In the genomic region with DNA sequence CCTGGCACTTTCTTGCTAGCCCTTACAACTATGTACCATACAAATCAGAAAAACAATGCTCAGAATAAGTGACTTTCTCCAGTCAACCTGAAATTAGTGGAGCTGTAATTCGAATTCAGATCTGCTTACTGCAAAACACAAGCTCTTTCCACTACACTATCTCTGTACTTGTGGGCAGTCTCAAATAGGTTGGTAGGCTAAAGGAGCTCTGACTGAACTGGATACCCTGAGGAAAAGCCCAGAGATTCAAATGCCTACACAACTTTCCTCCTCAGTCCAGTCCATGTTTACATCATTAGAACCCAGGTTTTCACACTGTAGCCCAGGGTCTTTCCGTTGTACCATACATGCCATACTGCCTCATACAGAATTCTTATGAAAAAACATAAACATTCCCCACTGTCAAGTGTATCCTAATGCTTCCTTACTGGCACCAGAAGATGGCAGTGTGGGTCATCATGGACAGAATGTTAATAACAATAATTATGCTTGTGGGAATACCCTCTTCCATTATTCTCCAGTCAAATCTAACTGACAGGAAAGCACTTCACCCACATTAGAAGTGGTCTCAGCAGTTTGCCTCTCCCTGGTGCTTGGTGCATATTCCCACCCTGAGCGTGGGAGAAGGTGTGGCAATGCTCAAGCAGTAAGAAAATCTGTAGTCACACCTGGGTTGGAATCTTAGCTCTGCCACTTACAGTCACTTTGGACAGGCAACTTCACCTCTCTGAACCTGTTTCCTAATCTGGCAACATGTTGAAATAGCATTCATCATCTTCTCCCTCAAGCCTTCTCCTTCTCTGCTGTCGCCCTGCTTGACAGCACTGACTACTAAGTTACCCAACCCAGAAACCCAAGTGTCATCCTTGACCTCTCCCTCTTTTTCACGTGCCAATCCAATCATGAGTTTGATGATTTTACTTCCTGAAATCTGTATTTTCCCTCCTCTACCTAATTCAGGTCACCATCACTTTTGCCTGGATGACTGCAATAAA, we compare ENCODE assay signal across 1 cellular context.
TF ChIP-seq lines count a peak whose summit lies in the region.

No MANE protein-coding gene starts in this region.

TF ChIP-seq in H1, 55 proteins besides CTCF, POLR2A, EP300 and RAD21:
- no peak for TF ChIP-seq KDM1A (IDR thresholded peaks at IDR 0.05; ENCODE audit: borderline replicate concordance, low read length)
- no peak for TF ChIP-seq CREB1 (IDR thresholded peaks at IDR 0.05)
- no peak for TF ChIP-seq POLR2AphosphoS5 (IDR thresholded peaks at IDR 0.05; ENCODE audit: low read depth, low read length)
- no peak for TF ChIP-seq RNF2 (IDR thresholded peaks at IDR 0.05; ENCODE audit: borderline replicate concordance, low read depth, low read length, missing control alignments, poor library complexity, severe bottlenecking)
- no peak for TF ChIP-seq SIX5 (IDR thresholded peaks at IDR 0.05; ENCODE audit: low read depth, low read length)
- no peak for TF ChIP-seq NANOG (IDR thresholded peaks at IDR 0.05; ENCODE audit: insufficient read depth, low read depth, low read length, poor library complexity, severe bottlenecking)
- no peak for TF ChIP-seq PHF8 (conservative IDR thresholded peaks at IDR 0.05; ENCODE audit: low read depth, low read length)
- TF ChIP-seq, protein P1, sequence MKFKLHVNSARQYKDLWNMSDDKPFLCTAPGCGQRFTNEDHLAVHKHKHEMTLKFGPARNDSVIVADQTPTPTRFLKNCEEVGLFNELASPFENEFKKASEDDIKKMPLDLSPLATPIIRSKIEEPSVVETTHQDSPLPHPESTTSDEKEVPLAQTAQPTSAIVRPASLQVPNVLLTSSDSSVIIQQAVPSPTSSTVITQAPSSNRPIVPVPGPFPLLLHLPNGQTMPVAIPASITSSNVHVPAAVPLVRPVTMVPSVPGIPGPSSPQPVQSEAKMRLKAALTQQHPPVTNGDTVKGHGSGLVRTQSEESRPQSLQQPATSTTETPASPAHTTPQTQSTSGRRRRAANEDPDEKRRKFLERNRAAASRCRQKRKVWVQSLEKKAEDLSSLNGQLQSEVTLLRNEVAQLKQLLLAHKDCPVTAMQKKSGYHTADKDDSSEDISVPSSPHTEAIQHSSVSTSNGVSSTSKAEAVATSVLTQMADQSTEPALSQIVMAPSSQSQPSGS (IDR thresholded peaks at IDR 0.05; ENCODE audit: low read length), result no peak
- no peak for TF ChIP-seq JUN (IDR thresholded peaks at IDR 0.05; ENCODE audit: low read depth, low read length)
- no peak for TF ChIP-seq TAF1 (IDR thresholded peaks at IDR 0.05; ENCODE audit: low read depth, low read length)
- no peak for TF ChIP-seq FOSL1 (IDR thresholded peaks at IDR 0.05; ENCODE audit: insufficient read depth, low read depth, low read length)
- no peak for TF ChIP-seq TCF12 (IDR thresholded peaks at IDR 0.05; ENCODE audit: low read depth, low read length)
- no peak for TF ChIP-seq TEAD4 (IDR thresholded peaks at IDR 0.05; ENCODE audit: low read depth, low read length)
- no peak for TF ChIP-seq GTF2F1 (IDR thresholded peaks at IDR 0.05; ENCODE audit: borderline replicate concordance, low read depth, low read length)
- no peak for TF ChIP-seq RFX5 (IDR thresholded peaks at IDR 0.05; ENCODE audit: borderline replicate concordance, low read depth, low read length)
- TF ChIP-seq BCL11A (IDR thresholded peaks at IDR 0.05; ENCODE audit: low read depth in 2 of 2, low read length in 2 of 2), result no peak
- TF ChIP-seq, protein P2, sequence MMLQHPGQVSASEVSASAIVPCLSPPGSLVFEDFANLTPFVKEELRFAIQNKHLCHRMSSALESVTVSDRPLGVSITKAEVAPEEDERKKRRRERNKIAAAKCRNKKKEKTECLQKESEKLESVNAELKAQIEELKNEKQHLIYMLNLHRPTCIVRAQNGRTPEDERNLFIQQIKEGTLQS (IDR thresholded peaks at IDR 0.05; ENCODE audit: insufficient read depth, low read depth, low read length), result no peak
- no peak for TF ChIP-seq CEBPB (IDR thresholded peaks at IDR 0.05; ENCODE audit: low read depth, low read length)
- TF ChIP-seq, protein P3, sequence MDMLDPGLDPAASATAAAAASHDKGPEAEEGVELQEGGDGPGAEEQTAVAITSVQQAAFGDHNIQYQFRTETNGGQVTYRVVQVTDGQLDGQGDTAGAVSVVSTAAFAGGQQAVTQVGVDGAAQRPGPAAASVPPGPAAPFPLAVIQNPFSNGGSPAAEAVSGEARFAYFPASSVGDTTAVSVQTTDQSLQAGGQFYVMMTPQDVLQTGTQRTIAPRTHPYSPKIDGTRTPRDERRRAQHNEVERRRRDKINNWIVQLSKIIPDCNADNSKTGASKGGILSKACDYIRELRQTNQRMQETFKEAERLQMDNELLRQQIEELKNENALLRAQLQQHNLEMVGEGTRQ (IDR thresholded peaks at IDR 0.05; ENCODE audit: low read length), result no peak
- TF ChIP-seq SIN3A (conservative IDR thresholded peaks at IDR 0.05 in 1 of 2, IDR thresholded peaks at IDR 0.05 in 1 of 2; ENCODE audit: low read depth in 1 of 2, low read length in 2 of 2), result no peak
